ENCODE assay signal across 20 cellular contexts in genomic region chr5:143575264-143575663, GRCh38.
A peak's percentile ranks its signal among the peaks of the same experiment; 100 is the strongest.
DNase-seq lines count a peak whose midpoint lies in the region; ATAC-seq, FAIRE-seq and TF ChIP-seq lines count a peak whose summit lies in the region.
"Had no signal": no experiment of that assay in that cellular context is flagged by ENCODE, and none has a peak within 500 bp of the region (broad histone marks: within the 10 kb centered on the region; RNA-seq: fewer than 3 reads in every experiment).

No MANE protein-coding gene starts in this region.

- H3K36me3 ChIP-seq in Caco-2 (ENCODE audit: control insufficient read depth, insufficient read depth, low read length), result no peaks in the 10 kb centered on the region
- no peaks in the 10 kb centered on the region for H3K36me3 ChIP-seq in Karpas-422 (ENCODE audit: insufficient read depth, low read length)
- H3K36me3 ChIP-seq in endothelial cell of umbilical vein (ENCODE audit: control insufficient read depth in 2 of 2, extremely low read depth in 1 of 2, insufficient read depth in 2 of 2, low read length in 2 of 2), result no peaks in the 10 kb centered on the region
- H3K36me3 ChIP-seq: BE2C had no signal

- H3K9ac ChIP-seq in Karpas-422 (ENCODE audit: low read length), result no peak overlapping the region; the same call in 1 of the 2 replicates
- H3K9ac ChIP-seq in endothelial cell of umbilical vein (replicated peaks; ENCODE audit: extremely low read depth, insufficient read depth, low read length), result no peak overlapping the region

- H3K4me2 ChIP-seq in Karpas-422 (ENCODE audit: low read depth, low read length, poor library complexity, severe bottlenecking) (no peak overlapping the region), endothelial cell of umbilical vein (ENCODE audit: insufficient read depth, low read length) (no peak overlapping the region)
- H3K4me2 ChIP-seq: GM23338 had no signal

- H3K79me2 ChIP-seq in Karpas-422 (ENCODE audit: low read length) (no peaks in the 10 kb centered on the region), endothelial cell of umbilical vein (ENCODE audit: control insufficient read depth, insufficient read depth, low read length) (no peaks in the 10 kb centered on the region)

- H3K4me3 ChIP-seq in Caco-2 (ENCODE audit: low read depth, low read length), result no peak overlapping the region
- no peak overlapping the region for H3K4me3 ChIP-seq in Karpas-422 (ENCODE audit: low read length)
- H3K4me3 ChIP-seq in endothelial cell of umbilical vein (replicated peaks in 1 of 3; ENCODE audit: insufficient read depth in 1 of 3, low read depth in 1 of 3, low read length in 3 of 3), result no peak overlapping the region
- H3K4me3 ChIP-seq: GM23338 had no signal

- no TSS peak for BruUV-seq in Caco-2 (replicated peaks; lab: Mats Ljungman, UMichigan)
- no TSS peak for BruUV-seq in endothelial cell of umbilical vein (replicated peaks; lab: Mats Ljungman, UMichigan)

- H3K9me1 ChIP-seq in endothelial cell of umbilical vein (replicated peaks; ENCODE audit: control insufficient read depth, extremely low read depth, insufficient read depth, low read length), result no peaks in the 10 kb centered on the region

- no peak for FAIRE-seq in endothelial cell of umbilical vein (lab: Jason Lieb, UNC)
- FAIRE-seq: A204.1, G401.6, GM12891, GM19239, H54 had no signal

- peaks cover 15% of the 10 kb centered on the region for H3K4me1 ChIP-seq in Caco-2
- peaks cover 66% of the 10 kb centered on the region for H3K4me1 ChIP-seq in Karpas-422 (ENCODE audit: low read length)
- no peaks in the 10 kb centered on the region for H3K4me1 ChIP-seq in endothelial cell of umbilical vein (ENCODE audit: control insufficient read depth, extremely low read depth, insufficient read depth, low read length)
- H3K4me1 ChIP-seq: BE2C had no signal

- dilution Hi-C loops in endothelial cell of umbilical vein (cut with MboI; ENCODE audit: extremely low pct_ligation_motif_present, low sequenced_read_pairs), result no loop called here

- H2AFZ ChIP-seq in Karpas-422 (ENCODE audit: low read length) (0 out of 2 replicates have a peak overlapping the region, but pooled peaks have one; percentile 57), endothelial cell of umbilical vein (ENCODE audit: low read depth, low read length) (no peak overlapping the region)
- H2AFZ ChIP-seq: GM23338 had no signal

- no peaks in the 10 kb centered on the region for H3K9me2 ChIP-seq in Karpas-422 (replicated peaks; ENCODE audit: insufficient read depth, low read length)

- peak overlapping the region; percentile 7 for H3K27ac Mint-ChIP-seq in Caco-2 (ENCODE audit: unreplicated experiment)
- H3K27ac Mint-ChIP-seq in stimulated activated naive B cell treated with anti-CD40 and anti-IgM and Interleukin-4, amounts not matched to agents 10 μg/mL and 1 μg/mL and 100 μg/mL, for 72 hours, result no peak overlapping the region
- H3K27ac Mint-ChIP-seq: CD4-positive, alpha-beta T cell had no signal

- no peaks in the 10 kb centered on the region for H4K20me1 ChIP-seq in Karpas-422 (ENCODE audit: insufficient read depth, low read depth, low read length)
- no peaks in the 10 kb centered on the region for H4K20me1 ChIP-seq in endothelial cell of umbilical vein (replicated peaks; ENCODE audit: control insufficient read depth, extremely low read depth, insufficient read depth, low read length)

- TF ChIP-seq POLR2A in endothelial cell of umbilical vein (IDR thresholded peaks at IDR 0.05; ENCODE audit: low read depth, low read length), result no peak

- TF ChIP-seq CTCF in Caco-2 (IDR thresholded peaks at IDR 0.05; ENCODE audit: insufficient read depth in 1 of 2, low read depth in 1 of 2, low read length in 1 of 2, severe bottlenecking in 1 of 2, unreplicated experiment in 1 of 2), result no peak
- TF ChIP-seq CTCF in endothelial cell of umbilical vein (IDR thresholded peaks at IDR 0.05; ENCODE audit: extremely low read depth in 1 of 2, insufficient read depth in 1 of 2, low read depth in 1 of 2, low read length in 2 of 2), result no peak

- H3K36me3 Mint-ChIP-seq in Caco-2 (ENCODE audit: insufficient read depth, unreplicated experiment), result peaks cover 5% of the 10 kb centered on the region
- H3K36me3 Mint-ChIP-seq in stimulated activated naive B cell treated with anti-CD40 and anti-IgM and Interleukin-4, amounts not matched to agents 10 μg/mL and 1 μg/mL and 100 μg/mL, for 72 hours, result peaks cover 0 to 2% of the 10 kb centered on the region in 2 donors

- H3K9me3 Mint-ChIP-seq in Caco-2 (ENCODE audit: unreplicated experiment), result peaks cover 24% of the 10 kb centered on the region
- H3K9me3 Mint-ChIP-seq in stimulated activated naive B cell treated with anti-CD40 and anti-IgM and Interleukin-4, amounts not matched to agents 10 μg/mL and 1 μg/mL and 100 μg/mL, for 72 hours, result peaks cover 3 to 5% of the 10 kb centered on the region in 2 donors
- H3K9me3 Mint-ChIP-seq: CD4-positive, alpha-beta T cell; GM23338 had no signal

- intact Hi-C loops in Caco-2 (cut with micrococcal nuclease; ENCODE audit: unreplicated experiment), result no loop called here
- intact Hi-C loops in endothelial cell of umbilical vein (cut with micrococcal nuclease), result no loop called here

- H3K4me1 Mint-ChIP-seq in Caco-2 (ENCODE audit: low read depth, unreplicated experiment), result peaks cover 26% of the 10 kb centered on the region
- peaks cover 14 to 33% of the 10 kb centered on the region in 2 donors for H3K4me1 Mint-ChIP-seq in stimulated activated naive B cell treated with anti-CD40 and anti-IgM and Interleukin-4, amounts not matched to agents 10 μg/mL and 1 μg/mL and 100 μg/mL, for 72 hours
- H3K4me1 Mint-ChIP-seq: GM23338 had no signal

- ATAC-seq in stimulated activated naive B cell treated with anti-CD40 and anti-IgM and Interleukin-4, amounts not matched to agents 10 μg/mL and 1 μg/mL and 100 μg/mL, for 72 hours (replicated peaks), result peak; percentile 36 to 67
- ATAC-seq: GM23338 had no signal

- peaks cover 6% of the 10 kb centered on the region; the same call in 1 of the 2 replicates for H3K9me3 ChIP-seq in Caco-2
- H3K9me3 ChIP-seq in Karpas-422 (ENCODE audit: low read length), result no peaks in the 10 kb centered on the region
- H3K9me3 ChIP-seq in endothelial cell of umbilical vein (replicated peaks; ENCODE audit: control insufficient read depth, insufficient read depth, low read length), result no peaks in the 10 kb centered on the region
- H3K9me3 ChIP-seq: BE2C had no signal

- peak overlapping the region; percentile 92 for H3K27ac ChIP-seq in Karpas-422 (ENCODE audit: low read length)
- no peak overlapping the region for H3K27ac ChIP-seq in endothelial cell of umbilical vein (ENCODE audit: insufficient read depth, low read depth, low read length)
- H3K27ac ChIP-seq: C4-2B had no signal

- DNase-seq in Caco-2 (no peak), Karpas-422 (no peak), endothelial cell of umbilical vein (ENCODE audit: low read depth, low spot score) (no peak), activated T-cell treated with anti-CD3 and anti-CD28 coated beads for 4 hours (no peak), D341Med (ENCODE audit: low spot score) (no peak), NCI-H1105 (lab: John Stamatoyannopoulos, UW) (no peak)
- no peak for DNase-seq in stimulated activated naive B cell treated with anti-CD40 and anti-IgM and Interleukin-4, amounts not matched to agents 10 μg/mL and 1 μg/mL and 100 μg/mL, for 72 hours
- DNase-seq: ACHN; BE2C; Calu3; CD4-positive, alpha-beta T cell; DMS 273 treated with DMSO at 0.1 percent for 48 hours; HCEC 1CT had no signal

- H3K27me3 ChIP-seq in Caco-2 (replicated peaks; ENCODE audit: control insufficient read depth, insufficient read depth, low read length) (no peaks in the 10 kb centered on the region), Karpas-422 (ENCODE audit: low read length) (no peaks in the 10 kb centered on the region), endothelial cell of umbilical vein (ENCODE audit: control insufficient read depth in 2 of 2, insufficient read depth in 2 of 2, low read length in 2 of 2) (no peaks in the 10 kb centered on the region)
- H3K27me3 ChIP-seq: BE2C had no signal

- CTCF ChIA-PET in Caco-2 (lab: Charles Lee), result no interaction called here
- CTCF ChIA-PET in endothelial cell of umbilical vein (lab: Charles Lee), result interaction anchor here (1.1 kb wide), 1 partner anchor 9 kb away, joined by 3 read pairs; no protein-coding TSS in a partner anchor

- H3K27me3 Mint-ChIP-seq in Caco-2 (ENCODE audit: insufficient read depth, unreplicated experiment), result no peaks in the 10 kb centered on the region
- H3K27me3 Mint-ChIP-seq in stimulated activated naive B cell treated with anti-CD40 and anti-IgM and Interleukin-4, amounts not matched to agents 10 μg/mL and 1 μg/mL and 100 μg/mL, for 72 hours, result peaks cover 0 to 5% of the 10 kb centered on the region in 2 donors
- H3K27me3 Mint-ChIP-seq: CD4-positive, alpha-beta T cell had no signal

- POLR2A ChIA-PET in Caco-2 (lab: Charles Lee) (no interaction called here), endothelial cell of umbilical vein (lab: Charles Lee) (no interaction called here)

- H3K4me3 Mint-ChIP-seq in Caco-2 (ENCODE audit: unreplicated experiment), result no peak overlapping the region
- no peak overlapping the region for H3K4me3 Mint-ChIP-seq in stimulated activated naive B cell treated with anti-CD40 and anti-IgM and Interleukin-4, amounts not matched to agents 10 μg/mL and 1 μg/mL and 100 μg/mL, for 72 hours
- H3K4me3 Mint-ChIP-seq: CD4-positive, alpha-beta T cell; GM23338 had no signal

TF ChIP-seq in endothelial cell of umbilical vein, 7 proteins besides CTCF, POLR2A, EP300 and RAD21:
- TF ChIP-seq GATA2 (IDR thresholded peaks at IDR 0.05; ENCODE audit: insufficient read depth, insufficient read length, low read depth, low read length) (no peak), FOS (IDR thresholded peaks at IDR 0.05; ENCODE audit: borderline replicate concordance, insufficient read depth, low read length) (peak; percentile 37)
TF ChIP-seq in endothelial cell of umbilical vein: peak in this region for 1.
